8 cellular contexts compared by ENCODE assay signal in the genomic region with DNA sequence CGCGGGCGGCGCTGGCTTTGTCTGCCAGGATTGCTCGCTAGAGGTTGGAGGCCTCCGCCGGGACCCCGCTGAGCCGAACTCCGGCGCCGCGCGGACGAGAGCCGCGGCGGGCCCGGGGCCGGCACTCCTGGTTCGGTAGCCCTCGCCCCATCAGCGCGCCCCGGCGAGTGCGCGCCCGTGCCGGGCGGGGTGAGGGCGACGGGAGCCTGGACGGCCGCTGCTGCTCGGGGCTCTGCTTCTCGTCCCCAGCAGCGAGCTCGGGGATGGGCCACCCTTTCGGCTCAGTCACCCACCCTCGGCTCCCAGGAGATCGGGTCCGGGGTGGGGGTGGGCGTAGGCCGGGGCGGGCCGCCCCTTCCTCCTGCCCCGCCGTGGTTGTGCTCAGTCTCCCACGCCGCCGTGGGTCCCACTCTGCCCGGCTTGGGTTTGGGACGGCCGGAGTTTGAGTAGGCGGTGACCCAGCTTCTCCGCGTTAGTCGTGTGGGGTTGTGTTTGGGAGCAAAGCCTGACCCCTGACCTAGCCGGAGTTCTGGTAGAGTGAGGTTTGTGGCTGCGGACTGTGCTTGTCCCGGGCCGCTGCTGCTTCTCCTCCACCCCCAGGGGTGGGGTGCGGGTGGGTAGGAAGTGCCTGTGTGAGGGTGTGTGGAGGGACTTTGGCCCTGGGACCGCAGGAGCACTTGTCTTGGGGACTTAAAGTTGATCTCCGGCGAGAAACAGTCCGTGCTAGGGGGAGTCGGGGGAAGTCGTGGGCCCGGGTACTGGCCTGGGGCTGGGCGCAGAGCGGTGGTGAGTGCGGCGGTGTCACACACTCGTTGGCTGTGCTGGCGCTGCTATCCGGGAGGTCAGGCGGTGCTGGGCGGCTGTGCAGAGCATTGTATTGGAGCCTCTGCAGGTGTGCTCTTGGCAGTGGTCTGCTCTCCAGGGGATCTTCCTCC. TPM values are rescaled to one million over a fixed set of nuclear protein-coding genes. Genes with fewer than 3 reads are reported as not detected.
A peak's percentile ranks its signal among the peaks of the same experiment; 100 is the strongest.
DNase-seq lines count a peak whose midpoint lies in the region; ATAC-seq and TF ChIP-seq lines count a peak whose summit lies in the region.

No MANE protein-coding gene starts in this region.

- intact Hi-C loops in Panc1 (cut with micrococcal nuclease; ENCODE audit: unreplicated experiment), result no loop called here
- intact Hi-C loops in lower leg skin (cut with DNase I; ENCODE audit: low total_unique reads), result no loop called here
- intact Hi-C loops in thyroid gland (cut with DNase I), result no loop called here

- peak; percentile 45 for DNase-seq in ACHN
- DNase-seq in Panc1 (ENCODE audit: low read depth, low spot score), result no peak
- DNase-seq in lower leg skin (ENCODE audit: low spot score in 2 of 2), result peak in 1 of 2 donors; percentile 92
- DNase-seq in thyroid gland, result peak; percentile 79 to 84
- no peak for DNase-seq in epidermal melanocyte (ENCODE audit: insufficient read length, low spot score)

- peaks cover 32% of the 10 kb centered on the region for H3K4me1 ChIP-seq in Panc1 (ENCODE audit: control insufficient read depth, insufficient read depth, low read length)
- peaks cover 59 to 61% of the 10 kb centered on the region in 2 donors for H3K4me1 ChIP-seq in thyroid gland

- BruUV-seq in Panc1 (replicated peaks; lab: Mats Ljungman, UMichigan), result no TSS peak

- ATAC-seq in GM18505 (IDR thresholded peaks at IDR 0.05; ENCODE audit: unreplicated experiment), result peak; percentile 13
- peak; percentile 23 for ATAC-seq in HG02943 (IDR thresholded peaks at IDR 0.05; ENCODE audit: low read depth, unreplicated experiment)
- peak; percentile 54 for ATAC-seq in Panc1

- H3K9me3 ChIP-seq in Panc1 (ENCODE audit: control insufficient read depth, insufficient read depth, low read depth, low read length), result no peaks in the 10 kb centered on the region
- no peaks in the 10 kb centered on the region for H3K9me3 ChIP-seq in thyroid gland

- 0 to 6% methylated on average over 34 to 54 of the region's 80 CpGs for WGBS in lower leg skin, 2 donors
- 0 to 2% methylated on average over 2 to 9 of the region's 80 CpGs for WGBS in thyroid gland, 2 donors

- H3K27me3 ChIP-seq in Panc1 (ENCODE audit: control insufficient read depth, insufficient read depth, low read length), result no peaks in the 10 kb centered on the region
- H3K27me3 ChIP-seq in thyroid gland, result no peaks in the 10 kb centered on the region

- CTCF ChIA-PET in Panc1 (lab: Charles Lee), result no interaction called here

- H3K36me3 ChIP-seq in Panc1 (ENCODE audit: control insufficient read depth, insufficient read depth, low read length) (no peaks in the 10 kb centered on the region), thyroid gland (peaks cover 0 to 6% of the 10 kb centered on the region in 2 donors)

- no peak for TF ChIP-seq POLR2A in GM18505 (IDR thresholded peaks at IDR 0.05; ENCODE audit: borderline replicate concordance, extremely low read depth, insufficient read depth, insufficient read length)
- TF ChIP-seq POLR2A in lower leg skin (IDR thresholded peaks at IDR 0.05), result no peak
- TF ChIP-seq POLR2A in thyroid gland (IDR thresholded peaks at IDR 0.05), result peak in 1 of 2 donors; percentile 62

- H3K4me3 ChIP-seq in Panc1 (ENCODE audit: low read depth in 2 of 2, low read length in 2 of 2), result peak overlapping the region; percentile 81 to 87
- H3K4me3 ChIP-seq in lower leg skin (ENCODE audit: low read depth, poor library complexity, severe bottlenecking), result peak overlapping the region; percentile 89
- peak overlapping the region; percentile 87 to 96 (median 92) for H3K4me3 ChIP-seq in thyroid gland (replicated peaks in 1 of 3)

- TF ChIP-seq CTCF in Panc1 (IDR thresholded peaks at IDR 0.05) (no peak), lower leg skin (IDR thresholded peaks at IDR 0.05) (no peak), thyroid gland (IDR thresholded peaks at IDR 0.05) (no peak)

- in situ Hi-C loops in ACHN (cut with HindIII; ENCODE audit: low pct_ligation_motif_present, low pct_unique_long_range_greater_than_20kb, low sequenced_read_pairs), result no loop called here
- in situ Hi-C loops in Panc1 (cut with HindIII; ENCODE audit: low pct_unique_long_range_greater_than_20kb, low sequenced_read_pairs), result no loop called here

- H3K27ac ChIP-seq in Panc1 (ENCODE audit: low read length), result peak overlapping the region; percentile 79
- H3K27ac ChIP-seq in cingulate gyrus (ENCODE audit: low read depth, low read length), result peak overlapping the region; percentile 84
- peak overlapping the region; percentile 99 for H3K27ac ChIP-seq in thyroid gland

- POLR2A ChIA-PET in Panc1 (lab: Charles Lee), result no interaction called here

RNA-seq across cellular contexts. Expression of gene TSPAN14, which starts 0.7 kb away (rescaled TPM):
- total RNA-seq in Panc1 (2021; ENCODE audit: unreplicated experiment) (39.0 TPM), lower leg skin (100 to 1,000 TPM; 103 to 168 (median 131) TPM), thyroid gland (10 to 100 TPM; 61.6 to 83.4 (median 77.9) TPM)
- 48.4 TPM for polyA plus RNA-seq in Panc1 (2012; ENCODE audit: insufficient read length)

RNA-seq across cellular contexts. Expression of gene PRXL2A, which starts 46.4 kb away (rescaled TPM):
- total RNA-seq in Panc1 (2021; ENCODE audit: unreplicated experiment), result 89.0 TPM
- 57.3 TPM for polyA plus RNA-seq in Panc1 (2012; ENCODE audit: insufficient read length)
- 100 to 1,000 TPM in 1 of 4 donors, 10 to 100 TPM in 3; 65.1 to 106 (median 89.0) TPM for total RNA-seq in lower leg skin
- 10 to 100 TPM; 68.2 to 93.3 (median 79.7) TPM for total RNA-seq in thyroid gland

Comparison
In these comparisons a context has a peak if more than half of its experiments do, and no peak if none do; other contexts are left out.
1. DNase-seq: peak in ACHN (single experiment) and thyroid gland (2 of 2); none in Panc1 (single experiment) and epidermal melanocyte (single experiment).
2. Peak in every context shown above with its lines, with median percentiles within 50 percentile points of each other: ATAC-seq, H3K27ac ChIP-seq and H3K4me3 ChIP-seq.